In genomic region chr12:117876492-117876816, GRCh38 we compare ENCODE assay signal across 10 cellular contexts.
"Had no signal": no experiment of that assay in that cellular context is flagged by ENCODE, and none has a peak within 500 bp of the region (broad histone marks: within the 10 kb centered on the region; RNA-seq: fewer than 3 reads in every experiment).

No MANE protein-coding gene starts in this region.

- H3K27ac Mint-ChIP-seq: activated naive CD8-positive, alpha-beta T cell; activated T-cell treated with anti-CD3 and anti-CD28 coated beads, Interleukin-2, amount 50 U/mL, for 24 hours; type B pancreatic cell had no signal

- H3K36me3 Mint-ChIP-seq: activated naive CD8-positive, alpha-beta T cell; type B pancreatic cell had no signal

- H3K9me3 Mint-ChIP-seq: activated T-cell treated with anti-CD3 and anti-CD28 coated beads, Interleukin-2, amount 50 U/mL, for 24 hours; type B pancreatic cell had no signal

- H3K27ac ChIP-seq: epithelial cell of prostate, gastroesophageal sphincter, sigmoid colon, suprapubic skin had no signal

- H3K9me3 ChIP-seq: gastroesophageal sphincter, sigmoid colon, suprapubic skin had no signal

- DNase-seq: activated gamma-delta T cell; kidney glomerular epithelial cell; sigmoid colon; stimulated activated CD4-positive, alpha-beta T cell treated with anti-CD3 and anti-CD28 coated beads, Interleukin-12 subunit alpha, Interleukin-12 subunit beta, amount 100 ng/mL, for 4 hours had no signal

- H3K4me3 ChIP-seq: gastroesophageal sphincter, sigmoid colon, suprapubic skin had no signal

- H3K4me1 ChIP-seq: gastroesophageal sphincter, sigmoid colon, suprapubic skin had no signal

- H3K36me3 ChIP-seq: gastroesophageal sphincter, sigmoid colon, suprapubic skin had no signal

- ATAC-seq: gastroesophageal sphincter had no signal
